Comparison of ENCODE assay signal across 1 cellular context in genomic region chr16:4358831-4359561, GRCh38.
TF ChIP-seq lines count a peak whose summit lies in the region.

No MANE protein-coding gene starts in this region.

TF ChIP-seq in HepG2, 621 proteins besides CTCF, POLR2A, EP300 and RAD21 (continued from another document and continues in another):
- TF ChIP-seq, protein P1, sequence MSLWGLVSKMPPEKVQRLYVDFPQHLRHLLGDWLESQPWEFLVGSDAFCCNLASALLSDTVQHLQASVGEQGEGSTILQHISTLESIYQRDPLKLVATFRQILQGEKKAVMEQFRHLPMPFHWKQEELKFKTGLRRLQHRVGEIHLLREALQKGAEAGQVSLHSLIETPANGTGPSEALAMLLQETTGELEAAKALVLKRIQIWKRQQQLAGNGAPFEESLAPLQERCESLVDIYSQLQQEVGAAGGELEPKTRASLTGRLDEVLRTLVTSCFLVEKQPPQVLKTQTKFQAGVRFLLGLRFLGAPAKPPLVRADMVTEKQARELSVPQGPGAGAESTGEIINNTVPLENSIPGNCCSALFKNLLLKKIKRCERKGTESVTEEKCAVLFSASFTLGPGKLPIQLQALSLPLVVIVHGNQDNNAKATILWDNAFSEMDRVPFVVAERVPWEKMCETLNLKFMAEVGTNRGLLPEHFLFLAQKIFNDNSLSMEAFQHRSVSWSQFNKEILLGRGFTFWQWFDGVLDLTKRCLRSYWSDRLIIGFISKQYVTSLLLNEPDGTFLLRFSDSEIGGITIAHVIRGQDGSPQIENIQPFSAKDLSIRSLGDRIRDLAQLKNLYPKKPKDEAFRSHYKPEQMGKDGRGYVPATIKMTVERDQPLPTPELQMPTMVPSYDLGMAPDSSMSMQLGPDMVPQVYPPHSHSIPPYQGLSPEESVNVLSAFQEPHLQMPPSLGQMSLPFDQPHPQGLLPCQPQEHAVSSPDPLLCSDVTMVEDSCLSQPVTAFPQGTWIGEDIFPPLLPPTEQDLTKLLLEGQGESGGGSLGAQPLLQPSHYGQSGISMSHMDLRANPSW (CRISPR knock-in tag; IDR thresholded peaks at IDR 0.05; ENCODE audit: borderline replicate concordance) = no peak
- TF ChIP-seq MEIS2 (CRISPR knock-in tag; IDR thresholded peaks at IDR 0.05) = 0 out of 2 replicates have a peak, but pooled peaks have one; percentile 28
- no peak for TF ChIP-seq HMG20A (CRISPR knock-in tag; IDR thresholded peaks at IDR 0.05; ENCODE audit: borderline replicate concordance)
- no peak for TF ChIP-seq ONECUT2 (CRISPR knock-in tag; IDR thresholded peaks at IDR 0.05)
- TF ChIP-seq ZNF558 (CRISPR knock-in tag; IDR thresholded peaks at IDR 0.05; ENCODE audit: borderline replicate concordance) = no peak
- TF ChIP-seq ZFX (CRISPR knock-in tag; IDR thresholded peaks at IDR 0.05; ENCODE audit: low read depth) = peak; percentile 39; the same call in 1 of the 2 replicates
- TF ChIP-seq, protein P2, sequence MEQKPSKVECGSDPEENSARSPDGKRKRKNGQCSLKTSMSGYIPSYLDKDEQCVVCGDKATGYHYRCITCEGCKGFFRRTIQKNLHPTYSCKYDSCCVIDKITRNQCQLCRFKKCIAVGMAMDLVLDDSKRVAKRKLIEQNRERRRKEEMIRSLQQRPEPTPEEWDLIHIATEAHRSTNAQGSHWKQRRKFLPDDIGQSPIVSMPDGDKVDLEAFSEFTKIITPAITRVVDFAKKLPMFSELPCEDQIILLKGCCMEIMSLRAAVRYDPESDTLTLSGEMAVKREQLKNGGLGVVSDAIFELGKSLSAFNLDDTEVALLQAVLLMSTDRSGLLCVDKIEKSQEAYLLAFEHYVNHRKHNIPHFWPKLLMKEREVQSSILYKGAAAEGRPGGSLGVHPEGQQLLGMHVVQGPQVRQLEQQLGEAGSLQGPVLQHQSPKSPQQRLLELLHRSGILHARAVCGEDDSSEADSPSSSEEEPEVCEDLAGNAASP (CRISPR knock-in tag; IDR thresholded peaks at IDR 0.05; ENCODE audit: borderline replicate concordance) = peak; percentile 71; the same call in 1 of the 2 replicates
- TF ChIP-seq CBX5 (CRISPR knock-in tag; IDR thresholded peaks at IDR 0.05; ENCODE audit: borderline replicate concordance) = 0 out of 2 replicates have a peak, but pooled peaks have one; percentile 40
- peak; percentile 39; the same call in 1 of the 2 replicates for TF ChIP-seq KDM5B (CRISPR knock-in tag; IDR thresholded peaks at IDR 0.05; ENCODE audit: borderline replicate concordance)
- 0 out of 2 replicates have a peak, but pooled peaks have one; percentile 45 for TF ChIP-seq ZMAT3 (CRISPR knock-in tag; conservative IDR thresholded peaks at IDR 0.05)
- TF ChIP-seq, protein P3, sequence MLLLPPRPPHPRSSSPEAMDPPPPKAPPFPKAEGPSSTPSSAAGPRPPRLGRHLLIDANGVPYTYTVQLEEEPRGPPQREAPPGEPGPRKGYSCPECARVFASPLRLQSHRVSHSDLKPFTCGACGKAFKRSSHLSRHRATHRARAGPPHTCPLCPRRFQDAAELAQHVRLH (CRISPR knock-in tag; IDR thresholded peaks at IDR 0.05; ENCODE audit: borderline replicate concordance, low read depth) = 0 out of 2 replicates have a peak, but pooled peaks have one; percentile 68
- TF ChIP-seq SALL1 (CRISPR knock-in tag; IDR thresholded peaks at IDR 0.05) = peak; percentile 39; the same call in 1 of the 2 replicates
- TF ChIP-seq TEAD2 (CRISPR knock-in tag; IDR thresholded peaks at IDR 0.05) = no peak
- TF ChIP-seq ZBTB42 (CRISPR knock-in tag; IDR thresholded peaks at IDR 0.05) = no peak
- no peak for TF ChIP-seq NR2F6 (IDR thresholded peaks at IDR 0.05)
- peak; percentile 82 for TF ChIP-seq NR2F6 (CRISPR knock-in tag; IDR thresholded peaks at IDR 0.05)
- TF ChIP-seq, protein P4, sequence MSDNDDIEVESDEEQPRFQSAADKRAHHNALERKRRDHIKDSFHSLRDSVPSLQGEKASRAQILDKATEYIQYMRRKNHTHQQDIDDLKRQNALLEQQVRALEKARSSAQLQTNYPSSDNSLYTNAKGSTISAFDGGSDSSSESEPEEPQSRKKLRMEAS (IDR thresholded peaks at IDR 0.05) = peak; percentile 42; the same call in 1 of the 2 replicates
- no peak for TF ChIP-seq NONO (IDR thresholded peaks at IDR 0.05)
- TF ChIP-seq NONO (CRISPR knock-in tag; conservative IDR thresholded peaks at IDR 0.05) = 0 out of 2 replicates have a peak, but pooled peaks have one; percentile 50
- TF ChIP-seq TEAD3 (CRISPR knock-in tag; optimal IDR thresholded peaks at IDR 0.05; ENCODE audit: borderline replicate concordance) = peak; percentile 63
- 0 out of 2 replicates have a peak, but pooled peaks have one; percentile 57 for TF ChIP-seq ZNF619 (CRISPR knock-in tag; IDR thresholded peaks at IDR 0.05)
- TF ChIP-seq HDAC2 (CRISPR knock-in tag; IDR thresholded peaks at IDR 0.05) = no peak
- peak; percentile 75; the same call in 1 of the 2 replicates for TF ChIP-seq ZNF691 (CRISPR knock-in tag; IDR thresholded peaks at IDR 0.05; ENCODE audit: borderline replicate concordance, low read depth)
- peak; percentile 24; the same call in 1 of the 2 replicates for TF ChIP-seq PHF8 (CRISPR knock-in tag; IDR thresholded peaks at IDR 0.05)
- peak; percentile 56; the same call in 1 of the 2 replicates for TF ChIP-seq RXRB (CRISPR knock-in tag; IDR thresholded peaks at IDR 0.05; ENCODE audit: borderline replicate concordance)
- TF ChIP-seq ZNF577 (CRISPR knock-in tag; IDR thresholded peaks at IDR 0.05; ENCODE audit: borderline replicate concordance, low read depth) = no peak
- TF ChIP-seq IKZF5 (CRISPR knock-in tag; IDR thresholded peaks at IDR 0.05) = peak; percentile 51; the same call in 1 of the 2 replicates
- peak; percentile 23; the same call in 1 of the 2 replicates for TF ChIP-seq ZFY (CRISPR knock-in tag; IDR thresholded peaks at IDR 0.05)
- peak; percentile 71; the same call in 1 of the 2 replicates for TF ChIP-seq ZBTB38 (CRISPR knock-in tag; IDR thresholded peaks at IDR 0.05)
- TF ChIP-seq GABPB1 (CRISPR knock-in tag; IDR thresholded peaks at IDR 0.05) = peak; percentile 30; the same call in 1 of the 2 replicates
- TF ChIP-seq ZNF567 (CRISPR knock-in tag; IDR thresholded peaks at IDR 0.05; ENCODE audit: borderline replicate concordance) = peak; percentile 69; the same call in 1 of the 2 replicates
- 0 out of 2 replicates have a peak, but pooled peaks have one; percentile 32 for TF ChIP-seq ZNF263 (CRISPR knock-in tag; IDR thresholded peaks at IDR 0.05)
- 0 out of 2 replicates have a peak, but pooled peaks have one; percentile 41 for TF ChIP-seq ZNF224 (CRISPR knock-in tag; IDR thresholded peaks at IDR 0.05)
- TF ChIP-seq ZNF256 (CRISPR knock-in tag; conservative IDR thresholded peaks at IDR 0.05) = no peak
- no peak for TF ChIP-seq BATF2 (CRISPR knock-in tag; IDR thresholded peaks at IDR 0.05)
- TF ChIP-seq NCOA2 (CRISPR knock-in tag; IDR thresholded peaks at IDR 0.05) = no peak
- TF ChIP-seq ERF (CRISPR knock-in tag; IDR thresholded peaks at IDR 0.05) = 0 out of 2 replicates have a peak, but pooled peaks have one; percentile 30
- peak; percentile 33; the same call in 1 of the 2 replicates for TF ChIP-seq UBTF (CRISPR knock-in tag; IDR thresholded peaks at IDR 0.05)
- no peak for TF ChIP-seq NR1H2 (CRISPR knock-in tag; IDR thresholded peaks at IDR 0.05; ENCODE audit: borderline replicate concordance, low read depth)
- TF ChIP-seq, protein P5, sequence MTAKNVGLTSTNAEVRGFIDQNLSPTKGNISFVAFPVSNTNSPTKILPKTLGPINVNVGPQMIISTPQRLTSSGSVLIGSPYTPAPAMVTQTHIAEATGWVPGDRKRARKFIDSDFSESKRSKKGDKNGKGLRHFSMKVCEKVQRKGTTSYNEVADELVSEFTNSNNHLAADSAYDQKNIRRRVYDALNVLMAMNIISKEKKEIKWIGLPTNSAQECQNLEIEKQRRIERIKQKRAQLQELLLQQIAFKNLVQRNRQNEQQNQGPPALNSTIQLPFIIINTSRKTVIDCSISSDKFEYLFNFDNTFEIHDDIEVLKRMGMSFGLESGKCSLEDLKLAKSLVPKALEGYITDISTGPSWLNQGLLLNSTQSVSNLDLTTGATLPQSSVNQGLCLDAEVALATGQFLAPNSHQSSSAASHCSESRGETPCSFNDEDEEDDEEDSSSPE (CRISPR knock-in tag; IDR thresholded peaks at IDR 0.05) = peak; percentile 26; the same call in 1 of the 2 replicates
- TF ChIP-seq HOXA3 (CRISPR knock-in tag; IDR thresholded peaks at IDR 0.05) = peak; percentile 50
- 0 out of 2 replicates have a peak, but pooled peaks have one; percentile 22 for TF ChIP-seq ZNF772 (CRISPR knock-in tag; IDR thresholded peaks at IDR 0.05)
- TF ChIP-seq ZNF556 (CRISPR knock-in tag; IDR thresholded peaks at IDR 0.05; ENCODE audit: borderline replicate concordance) = no peak
- peak; percentile 28; the same call in 1 of the 2 replicates for TF ChIP-seq MED1 (CRISPR knock-in tag; IDR thresholded peaks at IDR 0.05)
- no peak for TF ChIP-seq PCBP2 (optimal IDR thresholded peaks at IDR 0.05; ENCODE audit: low read depth, low read length, poor library complexity, severe bottlenecking)
- 0 out of 2 replicates have a peak, but pooled peaks have one; percentile 37 for TF ChIP-seq THAP11 (CRISPR knock-in tag; IDR thresholded peaks at IDR 0.05)
- peak; percentile 35; the same call in 1 of the 2 replicates for TF ChIP-seq MTA1 (CRISPR knock-in tag; IDR thresholded peaks at IDR 0.05; ENCODE audit: borderline replicate concordance)
- peak; percentile 44; the same call in 1 of the 2 replicates for TF ChIP-seq BORCS8-MEF2B (CRISPR knock-in tag; IDR thresholded peaks at IDR 0.05)
- no peak for TF ChIP-seq MTA3 (CRISPR knock-in tag; IDR thresholded peaks at IDR 0.05)
- TF ChIP-seq, protein P6, sequence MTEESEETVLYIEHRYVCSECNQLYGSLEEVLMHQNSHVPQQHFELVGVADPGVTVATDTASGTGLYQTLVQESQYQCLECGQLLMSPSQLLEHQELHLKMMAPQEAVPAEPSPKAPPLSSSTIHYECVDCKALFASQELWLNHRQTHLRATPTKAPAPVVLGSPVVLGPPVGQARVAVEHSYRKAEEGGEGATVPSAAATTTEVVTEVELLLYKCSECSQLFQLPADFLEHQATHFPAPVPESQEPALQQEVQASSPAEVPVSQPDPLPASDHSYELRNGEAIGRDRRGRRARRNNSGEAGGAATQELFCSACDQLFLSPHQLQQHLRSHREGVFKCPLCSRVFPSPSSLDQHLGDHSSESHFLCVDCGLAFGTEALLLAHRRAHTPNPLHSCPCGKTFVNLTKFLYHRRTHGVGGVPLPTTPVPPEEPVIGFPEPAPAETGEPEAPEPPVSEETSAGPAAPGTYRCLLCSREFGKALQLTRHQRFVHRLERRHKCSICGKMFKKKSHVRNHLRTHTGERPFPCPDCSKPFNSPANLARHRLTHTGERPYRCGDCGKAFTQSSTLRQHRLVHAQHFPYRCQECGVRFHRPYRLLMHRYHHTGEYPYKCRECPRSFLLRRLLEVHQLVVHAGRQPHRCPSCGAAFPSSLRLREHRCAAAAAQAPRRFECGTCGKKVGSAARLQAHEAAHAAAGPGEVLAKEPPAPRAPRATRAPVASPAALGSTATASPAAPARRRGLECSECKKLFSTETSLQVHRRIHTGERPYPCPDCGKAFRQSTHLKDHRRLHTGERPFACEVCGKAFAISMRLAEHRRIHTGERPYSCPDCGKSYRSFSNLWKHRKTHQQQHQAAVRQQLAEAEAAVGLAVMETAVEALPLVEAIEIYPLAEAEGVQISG (CRISPR knock-in tag; IDR thresholded peaks at IDR 0.05) = 0 out of 2 replicates have a peak, but pooled peaks have one; percentile 35
- peak; percentile 63; the same call in 1 of the 2 replicates for TF ChIP-seq ZFP90 (CRISPR knock-in tag; IDR thresholded peaks at IDR 0.05; ENCODE audit: borderline replicate concordance)
- no peak for TF ChIP-seq YEATS2 (CRISPR knock-in tag; IDR thresholded peaks at IDR 0.05; ENCODE audit: borderline replicate concordance)
- TF ChIP-seq ZNF891 (CRISPR knock-in tag; IDR thresholded peaks at IDR 0.05) = peak; percentile 57; the same call in 1 of the 2 replicates
